8 cellular contexts compared by ENCODE assay signal in the genomic region with DNA sequence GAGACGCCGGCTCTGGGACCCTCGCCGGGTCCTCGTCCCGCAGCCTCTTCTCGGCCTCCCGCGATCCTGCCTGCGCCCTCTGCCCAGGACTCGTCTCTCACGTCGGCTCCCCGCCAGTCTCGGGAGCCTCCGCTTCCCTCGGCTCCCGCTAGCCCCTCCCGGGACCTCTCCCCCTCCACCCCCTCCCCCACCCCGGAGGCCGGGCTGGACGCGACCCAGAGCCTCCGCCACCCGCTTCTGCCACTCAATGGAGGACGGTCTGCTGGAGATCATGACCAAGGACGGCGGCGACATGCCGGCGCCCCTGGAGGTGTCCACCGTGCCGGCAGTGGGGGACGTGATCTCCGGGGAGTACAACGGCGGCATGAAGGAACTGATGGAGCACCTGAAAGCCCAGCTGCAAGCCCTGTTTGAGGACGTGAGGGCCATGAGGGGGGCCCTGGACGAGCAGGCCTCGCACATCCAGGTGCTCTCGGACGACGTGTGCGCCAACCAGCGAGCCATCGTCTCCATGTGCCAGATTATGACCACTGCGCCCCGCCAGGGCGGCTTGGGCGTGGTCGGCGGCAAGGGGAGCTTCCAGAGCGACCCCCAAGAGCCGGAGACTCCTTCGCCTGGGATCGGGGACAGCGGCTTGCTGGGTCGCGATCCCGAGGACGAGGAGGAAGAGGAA. TPM values are rescaled to one million over a fixed set of nuclear protein-coding genes. Genes with fewer than 3 reads are reported as not detected.
DNase-seq lines count a peak whose midpoint lies in the region; FAIRE-seq and TF ChIP-seq lines count a peak whose summit lies in the region.

No MANE protein-coding gene starts in this region.

- peaks cover 11% of the 10 kb centered on the region for H3K4me1 Mint-ChIP-seq in activated naive CD8-positive, alpha-beta T cell (ENCODE audit: low read depth)

- H3K27me3 ChIP-seq in subcutaneous abdominal adipose tissue (ENCODE audit: control insufficient read depth in 5 of 5, insufficient read depth in 4 of 5, low read length in 5 of 5) = peaks cover 24 to 53% (median 37%) of the 10 kb centered on the region in 5 donors
- peaks cover 16% of the 10 kb centered on the region; the same call in 1 of the 2 replicates for H3K27me3 ChIP-seq in PC-9 (ENCODE audit: insufficient read depth, low read depth)

- no peak for FAIRE-seq in kidney (lab: Jason Lieb, UNC)

- intact Hi-C loops in kidney (cut with DNase I) (no loop called here), PC-9 (cut with micrococcal nuclease; ENCODE audit: unreplicated experiment) (loop anchor here (10.0 kb wide), 1 partner anchor 431 kb away; no protein-coding TSS in a partner anchor)

- no peak overlapping the region for H3K27ac Mint-ChIP-seq in activated naive CD8-positive, alpha-beta T cell

- peak overlapping the region; percentile 73 to 78 for H3K4me3 ChIP-seq in kidney (ENCODE audit: low read length in 2 of 2)
- peak overlapping the region in 4 of 5 donors; percentile 63 to 79 (median 72) for H3K4me3 ChIP-seq in subcutaneous abdominal adipose tissue (ENCODE audit: low read depth in 1 of 5, low read length in 5 of 5)
- no peak overlapping the region for H3K4me3 ChIP-seq in PC-9

- DNase-seq in stimulated activated CD4-positive, alpha-beta T cell treated with anti-CD3 and anti-CD28 coated beads, Interleukin-15, amount 100 ng/mL, for 24 hours = peak; percentile 35
- DNase-seq in stimulated activated CD4-positive, alpha-beta T cell treated with anti-CD3 and anti-CD28 coated beads, Interleukin-1b, Interleukin-23, amount 100 ng/mL, for 48 hours = no peak
- DNase-seq in kidney = no peak
- DNase-seq in NCI-H82 treated with DMSO at 0.1 percent for 48 hours (lab: John Stamatoyannopoulos, UW; ENCODE audit: unreplicated experiment) = no peak
- DNase-seq in PC-9 = no peak
- DNase-seq in activated CD4-positive, CD25-positive, alpha-beta regulatory T cell (lab: John Stamatoyannopoulos, UW) = no peak

- peaks cover 15% of the 10 kb centered on the region for H3K27me3 Mint-ChIP-seq in activated naive CD8-positive, alpha-beta T cell

- H3K27ac ChIP-seq in kidney (ENCODE audit: low read depth in 2 of 2, low read length in 2 of 2) (no peak overlapping the region), subcutaneous abdominal adipose tissue (ENCODE audit: low read depth, low read length) (no peak overlapping the region), PC-9 (no peak overlapping the region)

- H3K9me3 Mint-ChIP-seq in activated naive CD8-positive, alpha-beta T cell (ENCODE audit: low read depth) = no peaks in the 10 kb centered on the region

- TF ChIP-seq CTCF in kidney (IDR thresholded peaks at IDR 0.05; ENCODE audit: borderline replicate concordance, extremely low read depth, insufficient read depth) (no peak), PC-9 (conservative IDR thresholded peaks at IDR 0.05) (no peak)

- H2AFZ ChIP-seq in PC-9 = no peak overlapping the region

- H3K9me2 ChIP-seq in PC-9 (ENCODE audit: insufficient read depth) = no peaks in the 10 kb centered on the region

- CTCF ChIA-PET in PC-9 (lab: Charles Lee) = no interaction called here

- H4K20me1 ChIP-seq in PC-9 (ENCODE audit: insufficient read depth) = no peaks in the 10 kb centered on the region

- no TSS peak for BruUV-seq in PC-9 (replicated peaks; lab: Mats Ljungman, UMichigan)

- H3K79me2 ChIP-seq in PC-9 (ENCODE audit: low read depth) = no peaks in the 10 kb centered on the region

- H3K36me3 Mint-ChIP-seq in activated naive CD8-positive, alpha-beta T cell = no peaks in the 10 kb centered on the region

- H3K4me2 ChIP-seq in PC-9 = no peak overlapping the region

- H3K4me3 Mint-ChIP-seq in activated naive CD8-positive, alpha-beta T cell = peak overlapping the region; percentile 94

- no peak overlapping the region for H3K9ac ChIP-seq in kidney (ENCODE audit: low read length in 2 of 2)
- H3K9ac ChIP-seq in subcutaneous abdominal adipose tissue (ENCODE audit: low read length in 5 of 5) = peak overlapping the region in 1 of 5 donors; percentile 31

- POLR2A ChIA-PET in PC-9 (lab: Charles Lee; ENCODE audit: unreplicated experiment) = no interaction called here

- H3K4me1 ChIP-seq in kidney (ENCODE audit: control insufficient read depth in 1 of 2, insufficient read depth in 1 of 2, low read depth in 1 of 2, low read length in 2 of 2) (peaks cover 0 to 13% of the 10 kb centered on the region in 2 donors), subcutaneous abdominal adipose tissue (ENCODE audit: control insufficient read depth in 5 of 5, insufficient read depth in 5 of 5, low read length in 5 of 5) (peaks cover 0 to 23% (median 20%) of the 10 kb centered on the region in 5 donors), PC-9 (replicated peaks; ENCODE audit: insufficient read depth) (no peaks in the 10 kb centered on the region)

- H3K9me3 ChIP-seq in kidney (ENCODE audit: control insufficient read depth in 1 of 2, low read length in 2 of 2) = no peaks in the 10 kb centered on the region
- no peaks in the 10 kb centered on the region for H3K9me3 ChIP-seq in subcutaneous abdominal adipose tissue (ENCODE audit: control insufficient read depth in 5 of 5, low read length in 5 of 5)
- H3K9me3 ChIP-seq in PC-9 (ENCODE audit: insufficient read depth, low read depth) = no peaks in the 10 kb centered on the region

- H3F3A ChIP-seq in PC-9 (ENCODE audit: insufficient read depth, low read depth) = no peaks in the 10 kb centered on the region

- H3K36me3 ChIP-seq in kidney (ENCODE audit: control insufficient read depth in 1 of 2, insufficient read depth in 2 of 2, low read length in 2 of 2) (no peaks in the 10 kb centered on the region), subcutaneous abdominal adipose tissue (ENCODE audit: control insufficient read depth in 5 of 5, insufficient read depth in 5 of 5, low read length in 5 of 5) (no peaks in the 10 kb centered on the region), PC-9 (ENCODE audit: low read depth) (no peaks in the 10 kb centered on the region)

RNA-seq across cellular contexts. Expression of a gene that starts 0.6 kb away (rescaled TPM):
- total RNA-seq in kidney = 2.0 TPM
- polyA plus RNA-seq in kidney (ENCODE audit: insufficient read depth, low read depth, low replicate concordance) = 1.7 TPM
- not detected in 2 replicates for total RNA-seq in PC-9 (2021)

RNA-seq across cellular contexts. Expression of a gene that starts 19.1 kb away (rescaled TPM):
- total RNA-seq in kidney (not detected), PC-9 (2021) (not detected in 2 replicates)
- not detected for polyA plus RNA-seq in kidney (ENCODE audit: insufficient read depth, low read depth, low replicate concordance)

RNA-seq across cellular contexts. Expression of a gene that starts 26.7 kb away (rescaled TPM):
- total RNA-seq in kidney = 40.5 TPM
- polyA plus RNA-seq in kidney (ENCODE audit: insufficient read depth, low read depth, low replicate concordance) = 27.3 TPM
- 21.8 and 25.1 TPM in 2 replicates for total RNA-seq in PC-9 (2021)
